Comparison of ENCODE assay signal across 8 cellular contexts in genomic region chr16:62041401-62041800, GRCh38. TPM values are rescaled to one million over a fixed set of nuclear protein-coding genes. Genes with fewer than 3 reads are reported as not detected.
DNase-seq lines count a peak whose midpoint lies in the region; ATAC-seq and TF ChIP-seq lines count a peak whose summit lies in the region.

No MANE protein-coding gene starts in this region.

- CTCF ChIA-PET in activated CD8-positive, alpha-beta memory T cell treated with anti-CD3 and anti-CD28 coated beads, Interleukin-2, amount 10 ng/mL, durations not matched to agents 7 days and 5 days (lab: Charles Lee): no interaction called here

- H3F3A ChIP-seq in DOHH2 (ENCODE audit: control insufficient read depth, insufficient read depth): no peaks in the 10 kb centered on the region

- no peaks in the 10 kb centered on the region for H3K4me1 ChIP-seq in DOHH2 (ENCODE audit: control insufficient read depth, low read length)
- H3K4me1 ChIP-seq in ascending aorta: peaks cover 0 to under 1% of the 10 kb centered on the region in 2 donors
- peaks cover 0 to 4% (median 0%) of the 10 kb centered on the region in 4 donors for H3K4me1 ChIP-seq in upper lobe of left lung

- WGBS in upper lobe of left lung, 2 donors: 10% methylated on average over 4 of the region's 4 CpGs

- H3K27ac ChIP-seq in DOHH2 (ENCODE audit: low read depth, low read length) (no peak overlapping the region), ascending aorta (no peak overlapping the region), upper lobe of left lung (no peak overlapping the region)

- TF ChIP-seq CTCF in DOHH2 (IDR thresholded peaks at IDR 0.05; ENCODE audit: low read depth, low read length, poor library complexity, severe bottlenecking): peak; percentile 17
- TF ChIP-seq CTCF in LNCAP (IDR thresholded peaks at IDR 0.05): peak; percentile 50
- peak in 2 of 3 experiments; percentile 39 to 57 for TF ChIP-seq CTCF in ascending aorta (IDR thresholded peaks at IDR 0.05)
- no peak for TF ChIP-seq CTCF in upper lobe of left lung (IDR thresholded peaks at IDR 0.05)

- no peaks in the 10 kb centered on the region for H3K4me1 Mint-ChIP-seq in activated CD8-positive, alpha-beta memory T cell treated with anti-CD3 and anti-CD28 coated beads, Interleukin-2, amount 10 ng/mL, durations not matched to agents 7 days and 5 days

- H3K9me3 ChIP-seq in DOHH2 (ENCODE audit: control insufficient read depth, insufficient read depth, low read length) (no peaks in the 10 kb centered on the region), ascending aorta (no peaks in the 10 kb centered on the region), upper lobe of left lung (no peaks in the 10 kb centered on the region), MG63 (no peaks in the 10 kb centered on the region)

- no peaks in the 10 kb centered on the region for H3K27me3 Mint-ChIP-seq in activated CD8-positive, alpha-beta memory T cell treated with anti-CD3 and anti-CD28 coated beads, Interleukin-2, amount 10 ng/mL, durations not matched to agents 7 days and 5 days

- no peak for TF ChIP-seq POLR2A in upper lobe of left lung (IDR thresholded peaks at IDR 0.05)

- peaks cover 10% of the 10 kb centered on the region for H3K9me3 Mint-ChIP-seq in activated CD8-positive, alpha-beta memory T cell treated with anti-CD3 and anti-CD28 coated beads, Interleukin-2, amount 10 ng/mL, durations not matched to agents 7 days and 5 days (ENCODE audit: low read depth)

- no peak for TF ChIP-seq EP300 in upper lobe of left lung (IDR thresholded peaks at IDR 0.05)

- H4K20me1 ChIP-seq in DOHH2 (ENCODE audit: control insufficient read depth, insufficient read depth, low read depth, low read length): no peaks in the 10 kb centered on the region

- H3K4me3 ChIP-seq in DOHH2 (ENCODE audit: low read length): no peak overlapping the region
- no peak overlapping the region for H3K4me3 ChIP-seq in ascending aorta
- H3K4me3 ChIP-seq in upper lobe of left lung: no peak overlapping the region
- H3K4me3 ChIP-seq in MG63: no peak overlapping the region

- H3K79me2 ChIP-seq in DOHH2 (ENCODE audit: control insufficient read depth, low read length): no peaks in the 10 kb centered on the region

- intact Hi-C loops in ascending aorta (cut with DNase I): loop anchor here (2.0 kb wide), 1 partner anchor 609 kb away; no protein-coding TSS in a partner anchor

- no peak overlapping the region for H3K4me3 Mint-ChIP-seq in activated CD8-positive, alpha-beta memory T cell treated with anti-CD3 and anti-CD28 coated beads, Interleukin-2, amount 10 ng/mL, durations not matched to agents 7 days and 5 days

- DNase-seq in ascending aorta (ENCODE audit: low spot score in 2 of 2): no peak
- peak; percentile 63 for DNase-seq in middle frontal gyrus (ENCODE audit: extremely low spot score, low spot score)
- DNase-seq in activated CD8-positive, alpha-beta memory T cell treated with anti-CD3 and anti-CD28 coated beads, Interleukin-2, amount 10 ng/mL, durations not matched to agents 7 days and 5 days: no peak
- DNase-seq in upper lobe of left lung: no peak
- no peak for DNase-seq in MG63
- no peak for DNase-seq in NCI-H1930 (lab: John Stamatoyannopoulos, UW)

- no peak overlapping the region for H3K27ac Mint-ChIP-seq in activated CD8-positive, alpha-beta memory T cell treated with anti-CD3 and anti-CD28 coated beads, Interleukin-2, amount 10 ng/mL, durations not matched to agents 7 days and 5 days

- no peak overlapping the region for H3K4me2 ChIP-seq in DOHH2 (ENCODE audit: low read length)

- ATAC-seq in activated CD8-positive, alpha-beta memory T cell treated with anti-CD3 and anti-CD28 coated beads, Interleukin-2, amount 10 ng/mL, durations not matched to agents 7 days and 5 days: no peak
- ATAC-seq in upper lobe of left lung (ENCODE audit: low FRiP score in 2 of 2): no peak

- H3K27me3 ChIP-seq in DOHH2 (ENCODE audit: control insufficient read depth, low read length) (no peaks in the 10 kb centered on the region), ascending aorta (no peaks in the 10 kb centered on the region), upper lobe of left lung (peaks cover 0 to 7% (median 0%) of the 10 kb centered on the region in 4 donors), MG63 (0 out of 2 replicates have a peak, but pooled peaks cover 4% of the 10 kb centered on the region)

- H3K36me3 ChIP-seq in DOHH2 (ENCODE audit: control insufficient read depth, low read length): no peaks in the 10 kb centered on the region
- H3K36me3 ChIP-seq in ascending aorta: no peaks in the 10 kb centered on the region
- no peaks in the 10 kb centered on the region for H3K36me3 ChIP-seq in upper lobe of left lung
- H3K36me3 ChIP-seq in MG63: no peaks in the 10 kb centered on the region

- peaks cover 2% of the 10 kb centered on the region for H3K36me3 Mint-ChIP-seq in activated CD8-positive, alpha-beta memory T cell treated with anti-CD3 and anti-CD28 coated beads, Interleukin-2, amount 10 ng/mL, durations not matched to agents 7 days and 5 days

- no peaks in the 10 kb centered on the region for H3K9me2 ChIP-seq in DOHH2 (replicated peaks; ENCODE audit: control insufficient read depth, low read length)

RNA-seq across cellular contexts. Expression of gene CDH8, which starts 5.2 kb away (rescaled TPM):
- total RNA-seq in ascending aorta: not detected
- total RNA-seq in activated CD8-positive, alpha-beta memory T cell treated with anti-CD3 and anti-CD28 coated beads, Interleukin-2, amount 10 ng/mL, durations not matched to agents 7 days and 5 days: not detected
- total RNA-seq in upper lobe of left lung: 1 to 10 TPM in 1 of 6 donors, under 1 TPM in 4, not detected in 1; 0.10 to 1.8 (median 0.31) TPM
- total RNA-seq in MG63 (2014; rRNA removed; shearing (Covaris generic); ENCODE audit: low replicate concordance): not detected in 2 replicates

Comparison
In these comparisons a context has a peak if more than half of its experiments do, and no peak if none do; other contexts are left out.
1. CTCF ChIP-seq: peak in DOHH2 (single experiment), LNCAP (single experiment) and ascending aorta (2 of 3); none in upper lobe of left lung (0 of 6).